ENCODE assay signal across 8 cellular contexts in genomic region chr12:53623986-53624385, GRCh38. TPM values are rescaled to one million over a fixed set of nuclear protein-coding genes. Genes with fewer than 3 reads are reported as not detected.
DNase-seq lines count a peak whose midpoint lies in the region; ATAC-seq and TF ChIP-seq lines count a peak whose summit lies in the region.

No MANE protein-coding gene starts in this region.

- no peaks in the 10 kb centered on the region for H3K36me3 ChIP-seq in naive thymus-derived CD4-positive, alpha-beta T cell (ENCODE audit: control insufficient read depth in 2 of 3, insufficient read depth in 3 of 3, low read length in 3 of 3)

- peak overlapping the region; percentile 91 for H3K4me3 ChIP-seq in LNCaP clone FGC (ENCODE audit: low read depth, low read length)
- H3K4me3 ChIP-seq in naive thymus-derived CD4-positive, alpha-beta T cell (ENCODE audit: low read length), result peak overlapping the region; percentile 7

- H3K36me3 Mint-ChIP-seq in dendritic cell treated with granulocyte-macrophage colony-stimulating factor and Interleukin-4, amounts not matched to agents 40 ng/mL and 50 ng/mL, for 4 days (ENCODE audit: low read depth), result peaks cover 20% of the 10 kb centered on the region
- H3K36me3 Mint-ChIP-seq in naive thymus-derived CD4-positive, alpha-beta T cell, result peaks cover 0 to 4% (median 0%) of the 10 kb centered on the region in 5 donors

- peaks cover 20 to 32% of the 10 kb centered on the region in 2 donors for H3K4me1 ChIP-seq in naive thymus-derived CD4-positive, alpha-beta T cell (ENCODE audit: control insufficient read depth in 2 of 2, insufficient read depth in 2 of 2, low read length in 2 of 2)

- H3K27me3 Mint-ChIP-seq in dendritic cell treated with granulocyte-macrophage colony-stimulating factor and Interleukin-4, amounts not matched to agents 40 ng/mL and 50 ng/mL, for 4 days, result no peaks in the 10 kb centered on the region
- H3K27me3 Mint-ChIP-seq in naive thymus-derived CD4-positive, alpha-beta T cell, result no peaks in the 10 kb centered on the region

- CTCF ChIA-PET in naive thymus-derived CD4-positive, alpha-beta T cell (lab: Charles Lee), result interaction anchor here (0.6 to 1.1 kb wide), 3 partner anchors 80 to 258 kb away, joined by 3 to 4 read pairs (median 4); no protein-coding TSS in a partner anchor

- intact Hi-C loops in dendritic cell treated with granulocyte-macrophage colony-stimulating factor and Interleukin-4, amounts not matched to agents 40 ng/mL and 50 ng/mL, for 4 days (cut with micrococcal nuclease), result no loop called here
- intact Hi-C loops in naive thymus-derived CD4-positive, alpha-beta T cell (cut with micrococcal nuclease), result no loop called here

- POLR2A ChIA-PET in naive thymus-derived CD4-positive, alpha-beta T cell (lab: Charles Lee), result interaction anchor here (0.7 to 2.0 kb wide), 6 partner anchors 16 to 123 kb away, joined by 3 to 5 read pairs (median 3); partner anchors contain the start of gene TARBP2

- peak; percentile 37 for DNase-seq in AG08396 (ENCODE audit: low spot score)
- no peak for DNase-seq in LNCaP clone FGC (ENCODE audit: low read depth)
- no peak for DNase-seq in naive thymus-derived CD4-positive, alpha-beta T cell
- no peak for DNase-seq in NCI-H2081 treated with DMSO at 0.1 percent for 48 hours (lab: John Stamatoyannopoulos, UW)
- DNase-seq in stimulated activated CD4-positive, alpha-beta T cell treated with anti-CD3 and anti-CD28 coated beads, Interleukin-4, amount 100 ng/mL, for 4 hours, result no peak
- DNase-seq in NOMO-1 treated with dmso at 0.1 percent for 144 hours (lab: John Stamatoyannopoulos, UW; ENCODE audit: unreplicated experiment), result no peak
- DNase-seq in NCI-H2227 treated with DMSO at 0.1 percent for 48 hours (lab: John Stamatoyannopoulos, UW), result no peak

- peaks cover 45% of the 10 kb centered on the region for H3K4me1 Mint-ChIP-seq in dendritic cell treated with granulocyte-macrophage colony-stimulating factor and Interleukin-4, amounts not matched to agents 40 ng/mL and 50 ng/mL, for 4 days (ENCODE audit: low read depth)
- H3K4me1 Mint-ChIP-seq in naive thymus-derived CD4-positive, alpha-beta T cell, result peaks cover 33 to 62% (median 54%) of the 10 kb centered on the region in 7 donors

- no peaks in the 10 kb centered on the region for H3K9me3 ChIP-seq in naive thymus-derived CD4-positive, alpha-beta T cell (ENCODE audit: control insufficient read depth in 2 of 3, low read length in 3 of 3)

- peak overlapping the region; percentile 29 for H3K27ac ChIP-seq in naive thymus-derived CD4-positive, alpha-beta T cell (ENCODE audit: low read depth, low read length)

- no peaks in the 10 kb centered on the region for H3K9me3 Mint-ChIP-seq in dendritic cell treated with granulocyte-macrophage colony-stimulating factor and Interleukin-4, amounts not matched to agents 40 ng/mL and 50 ng/mL, for 4 days
- no peaks in the 10 kb centered on the region for H3K9me3 Mint-ChIP-seq in naive thymus-derived CD4-positive, alpha-beta T cell

- ATAC-seq in naive thymus-derived CD4-positive, alpha-beta T cell, result no peak

- no peaks in the 10 kb centered on the region for H3K27me3 ChIP-seq in naive thymus-derived CD4-positive, alpha-beta T cell (ENCODE audit: control insufficient read depth in 2 of 2, insufficient read depth in 2 of 2, low read length in 2 of 2)

- TF ChIP-seq CTCF in LNCaP clone FGC (IDR thresholded peaks at IDR 0.05; ENCODE audit: control insufficient read depth, extremely low read depth, insufficient read depth), result no peak

- H3K4me3 Mint-ChIP-seq in dendritic cell treated with granulocyte-macrophage colony-stimulating factor and Interleukin-4, amounts not matched to agents 40 ng/mL and 50 ng/mL, for 4 days, result peak overlapping the region; percentile 97
- H3K4me3 Mint-ChIP-seq in naive thymus-derived CD4-positive, alpha-beta T cell, result peak overlapping the region; percentile 48 to 100 (median 98)

- H3K27ac Mint-ChIP-seq in dendritic cell treated with granulocyte-macrophage colony-stimulating factor and Interleukin-4, amounts not matched to agents 40 ng/mL and 50 ng/mL, for 4 days, result peak overlapping the region; percentile 73
- H3K27ac Mint-ChIP-seq in naive thymus-derived CD4-positive, alpha-beta T cell, result peak overlapping the region in 8 of 9 donors; percentile 14 to 99 (median 97)

RNA-seq across cellular contexts. Expression of gene ATF7, which starts 2.2 kb away (rescaled TPM):
- total RNA-seq in naive thymus-derived CD4-positive, alpha-beta T cell, result 10 to 100 TPM; 21.9 to 39.5 (median 30.9) TPM
- 10 to 100 TPM; 14.5 to 14.9 TPM for polyA plus RNA-seq in naive thymus-derived CD4-positive, alpha-beta T cell

RNA-seq across cellular contexts. Expression of gene ATP5MC2, which starts 51.9 kb away (rescaled TPM):
- 100 to 1,000 TPM; 237 to 332 (median 275) TPM for total RNA-seq in naive thymus-derived CD4-positive, alpha-beta T cell
- 100 to 1,000 TPM; 586 to 659 TPM for polyA plus RNA-seq in naive thymus-derived CD4-positive, alpha-beta T cell
